Comparison of ENCODE assay signal across 3 cellular contexts in genomic region chr10:100679327-100679726, GRCh38.
"Had no signal": no experiment of that assay in that cellular context is flagged by ENCODE, and none has a peak within 500 bp of the region (broad histone marks: within the 10 kb centered on the region; RNA-seq: fewer than 3 reads in every experiment).

No MANE protein-coding gene starts in this region.

- DNase-seq: GDM1, GF-D8 had no signal

- H3K4me3 ChIP-seq: GM12878 had no signal
